ENCODE assay signal across 15 cellular contexts in the genomic region with DNA sequence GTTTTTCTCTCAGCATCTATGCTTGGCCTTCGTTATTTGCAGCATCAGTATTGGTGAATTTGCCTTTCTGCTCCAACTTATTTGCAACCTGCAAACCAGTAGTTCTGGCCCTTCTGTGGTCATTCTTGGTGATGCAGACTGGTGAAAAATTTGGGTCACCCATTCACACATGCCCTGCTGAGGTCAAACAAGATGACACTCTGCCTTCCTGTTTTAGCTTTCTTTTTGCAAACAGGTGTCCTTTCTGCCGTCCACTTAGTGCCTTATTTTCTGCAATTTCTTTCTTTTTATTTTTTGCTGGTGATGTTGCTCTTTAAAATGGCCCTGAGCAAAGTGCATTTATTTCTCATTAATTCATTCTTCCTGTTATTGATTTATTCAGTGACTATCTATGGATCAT. TPM values are rescaled to one million over a fixed set of nuclear protein-coding genes. Genes with fewer than 3 reads are reported as not detected.
DNase-seq lines count a peak whose midpoint lies in the region; ATAC-seq and TF ChIP-seq lines count a peak whose summit lies in the region.
"Had no signal": no experiment of that assay in that cellular context is flagged by ENCODE, and none has a peak within 500 bp of the region (broad histone marks: within the 10 kb centered on the region; RNA-seq: fewer than 3 reads in every experiment).

No MANE protein-coding gene starts in this region.

- H3K9me3 ChIP-seq in CD8-positive, alpha-beta memory T cell (ENCODE audit: low read length): no peaks in the 10 kb centered on the region
- no peaks in the 10 kb centered on the region for H3K9me3 ChIP-seq in sigmoid colon
- H3K9me3 ChIP-seq: ascending aorta had no signal

- no peak for TF ChIP-seq POLR2A in sigmoid colon (IDR thresholded peaks at IDR 0.05)

- H3K4me3 ChIP-seq in CD8-positive, alpha-beta memory T cell (ENCODE audit: low read length): no peak overlapping the region
- H3K4me3 ChIP-seq in sigmoid colon: no peak overlapping the region
- H3K4me3 ChIP-seq: ascending aorta, esophagus muscularis mucosa, heart right ventricle had no signal

- H3K27ac ChIP-seq in CD8-positive, alpha-beta memory T cell (ENCODE audit: low read depth, low read length): no peak overlapping the region
- no peak overlapping the region for H3K27ac ChIP-seq in sigmoid colon
- H3K27ac ChIP-seq: ascending aorta, esophagus muscularis mucosa, heart right ventricle had no signal

- ATAC-seq in GM19351 (IDR thresholded peaks at IDR 0.05; ENCODE audit: unreplicated experiment) (peak; percentile 19), HG03354 (IDR thresholded peaks at IDR 0.05; ENCODE audit: poor library complexity, severe bottlenecking, unreplicated experiment) (peak; percentile 41)
- ATAC-seq: heart right ventricle had no signal

- H3K4me1 Mint-ChIP-seq in CD8-positive, alpha-beta memory T cell: peaks cover 26 to 73% (median 38%) of the 10 kb centered on the region in 3 donors
- H3K4me1 Mint-ChIP-seq in dendritic cell treated with granulocyte-macrophage colony-stimulating factor and Interleukin-4, amounts not matched to agents 40 ng/mL and 50 ng/mL, for 4 days (ENCODE audit: low read depth): peaks cover 93% of the 10 kb centered on the region
- H3K4me1 Mint-ChIP-seq in type B pancreatic cell (ENCODE audit: unreplicated experiment): peaks cover 6% of the 10 kb centered on the region

- no peaks in the 10 kb centered on the region for H3K27me3 Mint-ChIP-seq in CD8-positive, alpha-beta memory T cell
- H3K27me3 Mint-ChIP-seq in dendritic cell treated with granulocyte-macrophage colony-stimulating factor and Interleukin-4, amounts not matched to agents 40 ng/mL and 50 ng/mL, for 4 days: no peaks in the 10 kb centered on the region
- peaks cover 6% of the 10 kb centered on the region for H3K27me3 Mint-ChIP-seq in type B pancreatic cell
- H3K27me3 Mint-ChIP-seq: activated CD4-positive, alpha-beta T cell treated with anti-CD3 and anti-CD28 coated beads, Interleukin-2, amount 10 ng/mL, durations not matched to agents 7 days and 5 days had no signal

- H3K27ac Mint-ChIP-seq in CD8-positive, alpha-beta memory T cell: peak overlapping the region in 7 of 8 donors; percentile 20 to 94 (median 85)
- peak overlapping the region; percentile 76 for H3K27ac Mint-ChIP-seq in dendritic cell treated with granulocyte-macrophage colony-stimulating factor and Interleukin-4, amounts not matched to agents 40 ng/mL and 50 ng/mL, for 4 days
- H3K27ac Mint-ChIP-seq in type B pancreatic cell: no peak overlapping the region
- H3K27ac Mint-ChIP-seq: activated CD4-positive, alpha-beta T cell treated with anti-CD3 and anti-CD28 coated beads, Interleukin-2, amount 10 ng/mL, durations not matched to agents 7 days and 5 days had no signal

- H3K9me3 Mint-ChIP-seq in CD8-positive, alpha-beta memory T cell: peaks cover 0 to 2% (median 0%) of the 10 kb centered on the region in 5 donors
- no peaks in the 10 kb centered on the region for H3K9me3 Mint-ChIP-seq in dendritic cell treated with granulocyte-macrophage colony-stimulating factor and Interleukin-4, amounts not matched to agents 40 ng/mL and 50 ng/mL, for 4 days
- no peaks in the 10 kb centered on the region for H3K9me3 Mint-ChIP-seq in type B pancreatic cell
- H3K9me3 Mint-ChIP-seq: activated CD4-positive, alpha-beta T cell treated with anti-CD3 and anti-CD28 coated beads, Interleukin-2, amount 10 ng/mL, durations not matched to agents 7 days and 5 days had no signal

- CTCF ChIA-PET in CD8-positive, alpha-beta memory T cell (lab: Charles Lee): no interaction called here

- intact Hi-C loops in dendritic cell treated with granulocyte-macrophage colony-stimulating factor and Interleukin-4, amounts not matched to agents 40 ng/mL and 50 ng/mL, for 4 days (cut with micrococcal nuclease): no loop called here
- intact Hi-C loops in sigmoid colon (cut with DNase I): no loop called here

- WGBS in sigmoid colon, 2 donors: 64 to 73% methylated on average over 2 of the region's 2 CpGs

- H3K4me1 ChIP-seq in CD8-positive, alpha-beta memory T cell (ENCODE audit: insufficient read depth, low read length): peaks cover 5% of the 10 kb centered on the region
- no peaks in the 10 kb centered on the region for H3K4me1 ChIP-seq in sigmoid colon
- H3K4me1 ChIP-seq: ascending aorta, esophagus muscularis mucosa had no signal

- no peaks in the 10 kb centered on the region for H3K36me3 ChIP-seq in CD8-positive, alpha-beta memory T cell (ENCODE audit: insufficient read depth, low read length)
- H3K36me3 ChIP-seq in sigmoid colon: no peaks in the 10 kb centered on the region
- H3K36me3 ChIP-seq: ascending aorta, esophagus muscularis mucosa, heart right ventricle had no signal

- H3K27me3 ChIP-seq in CD8-positive, alpha-beta memory T cell (ENCODE audit: insufficient read depth, low read length, poor library complexity, severe bottlenecking): no peaks in the 10 kb centered on the region
- no peaks in the 10 kb centered on the region for H3K27me3 ChIP-seq in sigmoid colon
- H3K27me3 ChIP-seq: ascending aorta, esophagus muscularis mucosa had no signal

- no peaks in the 10 kb centered on the region for H3K36me3 Mint-ChIP-seq in CD8-positive, alpha-beta memory T cell
- peaks cover 46% of the 10 kb centered on the region for H3K36me3 Mint-ChIP-seq in dendritic cell treated with granulocyte-macrophage colony-stimulating factor and Interleukin-4, amounts not matched to agents 40 ng/mL and 50 ng/mL, for 4 days (ENCODE audit: low read depth)
- no peaks in the 10 kb centered on the region for H3K36me3 Mint-ChIP-seq in type B pancreatic cell

- peak overlapping the region in 4 of 7 donors; percentile 33 to 65 (median 40) for H3K4me3 Mint-ChIP-seq in CD8-positive, alpha-beta memory T cell
- no peak overlapping the region for H3K4me3 Mint-ChIP-seq in dendritic cell treated with granulocyte-macrophage colony-stimulating factor and Interleukin-4, amounts not matched to agents 40 ng/mL and 50 ng/mL, for 4 days
- H3K4me3 Mint-ChIP-seq in type B pancreatic cell: no peak overlapping the region
- H3K4me3 Mint-ChIP-seq: activated CD4-positive, alpha-beta T cell treated with anti-CD3 and anti-CD28 coated beads, Interleukin-2, amount 10 ng/mL, durations not matched to agents 7 days and 5 days had no signal

- no peak for DNase-seq in CD8-positive, alpha-beta memory T cell
- DNase-seq in type B pancreatic cell (ENCODE audit: extremely low spot score, unreplicated experiment) (no peak), NCI-H345 treated with DMSO at 0.1 percent for 48 hours (lab: John Stamatoyannopoulos, UW; ENCODE audit: unreplicated experiment) (no peak), sigmoid colon (no peak)
- no peak for DNase-seq in activated CD4-positive, alpha-beta T cell treated with anti-CD3 and anti-CD28 coated beads, Interleukin-2, amount 50 U/mL, for 4 hours
- DNase-seq: activated CD4-positive, alpha-beta T cell treated with anti-CD3 and anti-CD28 coated beads, Interleukin-2, amount 10 ng/mL, durations not matched to agents 7 days and 5 days; heart right ventricle; NCI-H1417; NCI-H510A; T-helper 9 cell had no signal

- no peak for TF ChIP-seq CTCF in type B pancreatic cell (conservative IDR thresholded peaks at IDR 0.05)
- TF ChIP-seq CTCF in sigmoid colon (IDR thresholded peaks at IDR 0.05): no peak

- POLR2A ChIA-PET in CD8-positive, alpha-beta memory T cell (lab: Charles Lee): interaction anchor here (0.7 kb wide), 1 partner anchor 36 kb away, joined by 4 read pairs; no protein-coding TSS in a partner anchor

- TF ChIP-seq EP300 in sigmoid colon (IDR thresholded peaks at IDR 0.05): no peak

RNA-seq across cellular contexts. Expression of gene PLCG2, which starts 31.3 kb away (rescaled TPM):
- 10 to 100 TPM; 14.2 to 16.2 TPM for total RNA-seq in CD8-positive, alpha-beta memory T cell
- 5.4 TPM for polyA plus RNA-seq in CD8-positive, alpha-beta memory T cell
- total RNA-seq in type B pancreatic cell (ENCODE audit: low replicate concordance) (12.4 and 31.1 TPM in 2 replicates), sigmoid colon (1 to 10 TPM; 2.4 to 8.0 (median 3.8) TPM)
- polyA plus RNA-seq in sigmoid colon: 10 to 100 TPM in 1 of 3 donors, 1 to 10 TPM in 2; 1.6 to 24.8 (median 1.8) TPM

Comparison
In these comparisons a context has a peak if more than half of its experiments do, and no peak if none do; other contexts are left out.
1. H3K4me3 Mint-ChIP-seq: peak in CD8-positive, alpha-beta memory T cell (4 of 7); none in dendritic cell treated with granulocyte-macrophage colony-stimulating factor and Interleukin-4, amounts not matched to agents 40 ng/mL and 50 ng/mL, for 4 days (single experiment) and type B pancreatic cell (single experiment).